13 cellular contexts compared by ENCODE assay signal in genomic region chr5:14202462-14202861, GRCh38. TPM values are rescaled to one million over a fixed set of nuclear protein-coding genes. Genes with fewer than 3 reads are reported as not detected.
DNase-seq lines count a peak whose midpoint lies in the region; ATAC-seq and TF ChIP-seq lines count a peak whose summit lies in the region.
"Had no signal": no experiment of that assay in that cellular context is flagged by ENCODE, and none has a peak within 500 bp of the region (broad histone marks: within the 10 kb centered on the region; RNA-seq: fewer than 3 reads in every experiment).

No MANE protein-coding gene starts in this region.

- peak overlapping the region; percentile 69 for H3K4ac ChIP-seq in IMR-90 (ENCODE audit: low read depth, low read length)

- H3K9ac ChIP-seq in IMR-90 (ENCODE audit: low read depth, low read length) = 0 out of 2 replicates have a peak overlapping the region, but pooled peaks have one; percentile 17

- no peak overlapping the region for H2AK9ac ChIP-seq in IMR-90 (replicated peaks; ENCODE audit: low read depth, low read length, poor library complexity)

- no peak for ATAC-seq in IMR-90 (ENCODE audit: low read depth)
- ATAC-seq in activated B cell treated with CpG ODN at 0.5 μM for 24 hours (ENCODE audit: low read depth) = peak; percentile 53
- no peak for ATAC-seq in HG03469 (IDR thresholded peaks at IDR 0.05; ENCODE audit: unreplicated experiment)
- ATAC-seq in activated CD8-positive, alpha-beta T cell treated with anti-CD3 and anti-CD28 coated beads, Interleukin-2, amount 10 ng/mL, durations not matched to agents 7 days and 5 days = no peak
- no peak for ATAC-seq in GM21367 (IDR thresholded peaks at IDR 0.05; ENCODE audit: unreplicated experiment)

- peak overlapping the region; percentile 80 for H3K27ac ChIP-seq in IMR-90 (ENCODE audit: insufficient read depth, low read length)
- H3K27ac ChIP-seq in muscle layer of duodenum (ENCODE audit: low read length) = peak overlapping the region; percentile 74

- no peak for TF ChIP-seq POLR2A in IMR-90 (IDR thresholded peaks at IDR 0.05; ENCODE audit: low read depth, low read length)

- H2AK5ac ChIP-seq in IMR-90 (ENCODE audit: low read depth, low read length) = peak overlapping the region; percentile 76

- H3K4me3 ChIP-seq in IMR-90 (ENCODE audit: insufficient read depth, low read depth, low read length) (no peak overlapping the region), muscle layer of duodenum (ENCODE audit: low read depth in 1 of 2, low read length in 2 of 2) (no peak overlapping the region)
- H3K4me3 ChIP-seq: right lobe of liver had no signal

- H3K9me3 ChIP-seq in IMR-90 (ENCODE audit: control insufficient read depth, insufficient read depth, low read length) (no peaks in the 10 kb centered on the region), muscle layer of duodenum (ENCODE audit: control insufficient read depth in 1 of 2, low read length in 2 of 2) (no peaks in the 10 kb centered on the region)
- H3K9me3 ChIP-seq: right lobe of liver had no signal

- CTCF ChIA-PET in IMR-90 (lab: Yijun Ruan, JAX) (no interaction called here), activated B cell treated with CpG ODN at 0.5 μM for 24 hours (lab: Charles Lee) (interaction anchor here (0.7 kb wide), 1 partner anchor 68 kb away, joined by 3 read pairs; no protein-coding TSS in a partner anchor)
- CTCF ChIA-PET in activated CD8-positive, alpha-beta T cell treated with anti-CD3 and anti-CD28 coated beads, Interleukin-2, amount 10 ng/mL, durations not matched to agents 7 days and 5 days (lab: Charles Lee) = interaction anchor here (1.6 kb wide), 1 partner anchor 68 kb away, joined by 3 read pairs; no protein-coding TSS in a partner anchor

- H2AFZ ChIP-seq in IMR-90 (replicated peaks; ENCODE audit: low read length, poor library complexity) = no peak overlapping the region

- 85% methylated on average over 4 of the region's 6 CpGs; no CpG with 5 or more reads in 1 of the 2 experiments for WGBS in IMR-90 (ENCODE audit: extremely low coverage in 2 of 2, insufficient read length in 1 of 2), 2 experiments

- in situ Hi-C loops in IMR-90 (cut with MboI; ENCODE audit: low sequenced_read_pairs) = no loop called here

- H4K20me1 ChIP-seq in IMR-90 (ENCODE audit: insufficient read depth, low read length) = peaks cover 92% of the 10 kb centered on the region

- H3K4me1 Mint-ChIP-seq in activated B cell treated with CpG ODN at 0.5 μM for 24 hours = peaks cover 76% of the 10 kb centered on the region
- H3K4me1 Mint-ChIP-seq in activated CD8-positive, alpha-beta T cell treated with anti-CD3 and anti-CD28 coated beads, Interleukin-2, amount 10 ng/mL, durations not matched to agents 7 days and 5 days (ENCODE audit: low read depth) = peaks cover 10% of the 10 kb centered on the region

- H3K4me1 ChIP-seq in IMR-90 (ENCODE audit: control insufficient read depth, insufficient read depth, low read length) (peaks cover 45% of the 10 kb centered on the region), muscle layer of duodenum (ENCODE audit: control insufficient read depth in 1 of 2, insufficient read depth in 2 of 2, low read length in 2 of 2) (peaks cover 21 to 50% of the 10 kb centered on the region in 2 donors)

- H3K4me2 ChIP-seq in IMR-90 (ENCODE audit: low read depth, low read length) = peak overlapping the region; percentile 10; the same call in 1 of the 2 replicates

- H4K91ac ChIP-seq in IMR-90 (ENCODE audit: insufficient read depth, low read depth, low read length) = peak overlapping the region; percentile 64

- H3K27me3 Mint-ChIP-seq in activated B cell treated with CpG ODN at 0.5 μM for 24 hours = no peaks in the 10 kb centered on the region
- peaks cover 11% of the 10 kb centered on the region for H3K27me3 Mint-ChIP-seq in activated CD8-positive, alpha-beta T cell treated with anti-CD3 and anti-CD28 coated beads, Interleukin-2, amount 10 ng/mL, durations not matched to agents 7 days and 5 days (ENCODE audit: low read depth)

- peak overlapping the region; percentile 61 for H3K14ac ChIP-seq in IMR-90 (replicated peaks; ENCODE audit: low read depth, low read length)

- H3K79me1 ChIP-seq in IMR-90 (ENCODE audit: low read depth in 1 of 2, low read length in 2 of 2) = peaks cover 2 to 37% of the 10 kb centered on the region in 2 experiments; a peak in 2 of 4 replicates

- H3K23ac ChIP-seq in IMR-90 (ENCODE audit: low read depth, low read length) = peak overlapping the region; percentile 74; the same call in 1 of the 2 replicates

- intact Hi-C loops in IMR-90 (cut with micrococcal nuclease) (no loop called here), activated B cell treated with CpG ODN at 0.5 μM for 24 hours (cut with micrococcal nuclease) (no loop called here)

- no peak overlapping the region for H3K56ac ChIP-seq in IMR-90 (ENCODE audit: extremely low read depth, insufficient read depth, low read length)

- no peak for TF ChIP-seq CTCF in IMR-90 (conservative IDR thresholded peaks at IDR 0.05; ENCODE audit: low read depth, low read length)
- no peak for TF ChIP-seq CTCF in activated B cell treated with CpG ODN at 0.5 μM for 24 hours (IDR thresholded peaks at IDR 0.05)

- BruUV-seq in IMR-90 (replicated peaks; lab: Mats Ljungman, UMichigan) = no TSS peak

- peak overlapping the region; percentile 59 to 76 for H4K8ac ChIP-seq in IMR-90 (ENCODE audit: low read depth in 2 of 2, low read length in 2 of 2)

- H2BK5ac ChIP-seq in IMR-90 (ENCODE audit: low read depth, low read length, poor library complexity, severe bottlenecking) = peak overlapping the region; percentile 99

- peak overlapping the region; percentile 84 for H3K27ac Mint-ChIP-seq in activated B cell treated with CpG ODN at 0.5 μM for 24 hours
- no peak overlapping the region for H3K27ac Mint-ChIP-seq in activated CD8-positive, alpha-beta T cell treated with anti-CD3 and anti-CD28 coated beads, Interleukin-2, amount 10 ng/mL, durations not matched to agents 7 days and 5 days
- H3K27ac Mint-ChIP-seq: immature natural killer cell; stimulated activated naive CD8-positive, alpha-beta T cell treated with anti-CD3 and anti-CD28 coated beads, Interleukin-15, Interleukin-2, amounts not matched to agents 100 ng/mL and 50 ng/mL, for 24 hours had no signal

- peaks cover 3% of the 10 kb centered on the region for H3K36me3 Mint-ChIP-seq in activated B cell treated with CpG ODN at 0.5 μM for 24 hours (ENCODE audit: low read depth)
- H3K36me3 Mint-ChIP-seq in activated CD8-positive, alpha-beta T cell treated with anti-CD3 and anti-CD28 coated beads, Interleukin-2, amount 10 ng/mL, durations not matched to agents 7 days and 5 days (ENCODE audit: low read depth) = no peaks in the 10 kb centered on the region
- H3K36me3 Mint-ChIP-seq: immature natural killer cell had no signal

- H2BK20ac ChIP-seq in IMR-90 (ENCODE audit: low read depth, low read length) = 0 out of 2 replicates have a peak overlapping the region, but pooled peaks have one; percentile 10

- peak overlapping the region; percentile 58; the same call in 1 of the 2 replicates for H4K5ac ChIP-seq in IMR-90 (ENCODE audit: low read depth, low read length)

- no peak for TF ChIP-seq RAD21 in IMR-90 (IDR thresholded peaks at IDR 0.05; ENCODE audit: low read length)

- no peaks in the 10 kb centered on the region for H3K27me3 ChIP-seq in IMR-90 (ENCODE audit: control insufficient read depth, insufficient read depth, low read length)
- H3K27me3 ChIP-seq in muscle layer of duodenum (ENCODE audit: low read depth, low read length) = no peaks in the 10 kb centered on the region
- H3K27me3 ChIP-seq: right lobe of liver had no signal

- H3K36me3 ChIP-seq in IMR-90 (ENCODE audit: control insufficient read depth, insufficient read depth, low read length) = peaks cover 15% of the 10 kb centered on the region
- no peaks in the 10 kb centered on the region for H3K36me3 ChIP-seq in muscle layer of duodenum (ENCODE audit: control insufficient read depth in 1 of 2, insufficient read depth in 2 of 2, low read length in 2 of 2)
- H3K36me3 ChIP-seq: right lobe of liver had no signal

- H2BK15ac ChIP-seq in IMR-90 (ENCODE audit: low read depth, low read length) = 0 out of 3 replicates have a peak overlapping the region, but pooled peaks have one; percentile 41

- H3K4me3 Mint-ChIP-seq in activated B cell treated with CpG ODN at 0.5 μM for 24 hours = no peak overlapping the region
- no peak overlapping the region for H3K4me3 Mint-ChIP-seq in activated CD8-positive, alpha-beta T cell treated with anti-CD3 and anti-CD28 coated beads, Interleukin-2, amount 10 ng/mL, durations not matched to agents 7 days and 5 days
- H3K4me3 Mint-ChIP-seq: immature natural killer cell; stimulated activated naive CD8-positive, alpha-beta T cell treated with anti-CD3 and anti-CD28 coated beads, Interleukin-15, Interleukin-2, amounts not matched to agents 100 ng/mL and 50 ng/mL, for 24 hours had no signal

- no peaks in the 10 kb centered on the region for H3K9me3 Mint-ChIP-seq in activated B cell treated with CpG ODN at 0.5 μM for 24 hours
- H3K9me3 Mint-ChIP-seq in activated CD8-positive, alpha-beta T cell treated with anti-CD3 and anti-CD28 coated beads, Interleukin-2, amount 10 ng/mL, durations not matched to agents 7 days and 5 days (ENCODE audit: insufficient read depth) = no peaks in the 10 kb centered on the region
- H3K9me3 Mint-ChIP-seq: immature natural killer cell; stimulated activated naive CD8-positive, alpha-beta T cell treated with anti-CD3 and anti-CD28 coated beads, Interleukin-15, Interleukin-2, amounts not matched to agents 100 ng/mL and 50 ng/mL, for 24 hours had no signal

- peak overlapping the region; percentile 67; the same call in 1 of the 2 replicates for H3K18ac ChIP-seq in IMR-90 (ENCODE audit: low read depth, low read length)

- dilution Hi-C loops in IMR-90 (cut with HindIII; ENCODE audit: low sequenced_read_pairs, unreplicated experiment) = no loop called here

- H3K9me1 ChIP-seq in IMR-90 (ENCODE audit: insufficient read depth, low read length) = peaks cover 39% of the 10 kb centered on the region

- peak; percentile 87 for DNase-seq in Daoy (ENCODE audit: low read depth)
- no peak for DNase-seq in IMR-90
- DNase-seq in activated B cell treated with CpG ODN at 0.5 μM for 24 hours = no peak
- no peak for DNase-seq in activated CD8-positive, alpha-beta T cell treated with anti-CD3 and anti-CD28 coated beads, Interleukin-2, amount 10 ng/mL, durations not matched to agents 7 days and 5 days
- no peak for DNase-seq in stimulated activated naive CD4-positive, alpha-beta T cell (lab: John Stamatoyannopoulos, UW)
- DNase-seq: activated CD8-positive, alpha-beta memory T cell treated with anti-CD3 and anti-CD28 coated beads, Interleukin-2, amount 50 U/mL, for 48 hours; immature natural killer cell; NCI-H1092; right lobe of liver had no signal

- POLR2A ChIA-PET in IMR-90 (lab: Charles Lee; ENCODE audit: unreplicated experiment) = interaction anchor here (0.6 to 1.1 kb wide), 2 partner anchors 49 to 162 kb away, joined by 3 read pairs; no protein-coding TSS in a partner anchor
- POLR2A ChIA-PET in activated B cell treated with CpG ODN at 0.5 μM for 24 hours (lab: Charles Lee) = interaction anchor here (0.6 to 1.4 kb wide), 6 partner anchors 8 to 57 kb away, joined by 3 to 6 read pairs (median 4); no protein-coding TSS in a partner anchor
- POLR2A ChIA-PET in activated CD8-positive, alpha-beta T cell treated with anti-CD3 and anti-CD28 coated beads, Interleukin-2, amount 10 ng/mL, durations not matched to agents 7 days and 5 days (lab: Charles Lee) = no interaction called here

- no peak overlapping the region; the same call in 1 of the 2 replicates for H2BK120ac ChIP-seq in IMR-90 (ENCODE audit: low read depth, low read length)

RNA-seq across cellular contexts. Expression of gene TRIO, which starts 59.3 kb away (rescaled TPM):
- total RNA-seq in Daoy (2014; rRNA removed; shearing (Covaris generic)) = 99.7 and 112 TPM in 2 replicates
- 487 and 522 TPM in 2 replicates for total RNA-seq in IMR-90 (2012; rRNA removed)
- 206 and 225 TPM in 2 replicates for polyA plus RNA-seq in IMR-90 (2012; rRNA removed)
- 126 and 196 TPM in 2 replicates for polyA plus RNA-seq in IMR-90 (2012; cell fraction: cytosol; rRNA removed)
- polyA plus RNA-seq in IMR-90 (2012; cell fraction: nucleus; rRNA removed; ENCODE audit: low replicate concordance) = 1,045 and 1,428 TPM in 2 replicates
- 191 and 223 TPM in 2 replicates for total RNA-seq in activated B cell treated with CpG ODN at 0.5 μM for 24 hours
- total RNA-seq in activated CD8-positive, alpha-beta T cell treated with anti-CD3 and anti-CD28 coated beads, Interleukin-2, amount 10 ng/mL, durations not matched to agents 7 days and 5 days = 1 to 10 TPM; 3.5 to 6.6 TPM

Comparison
In these comparisons a context has a peak if more than half of its experiments do, and no peak if none do; other contexts are left out.
1. RNA of gene TRIO, which starts 59.3 kb away (total RNA-seq): 487 to 522 TPM in IMR-90, 191 to 223 TPM in activated B cell treated with CpG ODN at 0.5 μM for 24 hours and 99.7 to 112 TPM in Daoy; 3.5 to 6.6 TPM in activated CD8-positive, alpha-beta T cell treated with anti-CD3 and anti-CD28 coated beads, Interleukin-2, amount 10 ng/mL, durations not matched to agents 7 days and 5 days; every median in the first group is over 10 times any median in the second.